Comparison of ENCODE assay signal across 1 cellular context in genomic region chr22:25402501-25403283, GRCh38.
A peak's percentile ranks its signal among the peaks of the same experiment; 100 is the strongest.
TF ChIP-seq lines count a peak whose summit lies in the region.

No MANE protein-coding gene starts in this region.

TF ChIP-seq in HepG2, 621 proteins besides CTCF, POLR2A, EP300 and RAD21 (continued from another document and continues in another):
- TF ChIP-seq ZNF691 (CRISPR knock-in tag; IDR thresholded peaks at IDR 0.05; ENCODE audit: borderline replicate concordance, low read depth) = peak; percentile 58; the same call in 1 of the 2 replicates
- peak; percentile 98 for TF ChIP-seq MTA1 (CRISPR knock-in tag; IDR thresholded peaks at IDR 0.05; ENCODE audit: borderline replicate concordance)
- peak; percentile 71; the same call in 1 of the 2 replicates for TF ChIP-seq SIN3A (IDR thresholded peaks at IDR 0.05; ENCODE audit: borderline replicate concordance, low read depth, low read length)
- no peak; the same call in 1 of the 2 replicates for TF ChIP-seq ZNF746 (CRISPR knock-in tag; IDR thresholded peaks at IDR 0.05)
- no peak for TF ChIP-seq ZNF75D (CRISPR knock-in tag; IDR thresholded peaks at IDR 0.05; ENCODE audit: borderline replicate concordance)
- no peak for TF ChIP-seq ZNF101 (CRISPR knock-in tag; IDR thresholded peaks at IDR 0.05; ENCODE audit: borderline replicate concordance, low read depth)
- no peak; the same call in 1 of the 2 replicates for TF ChIP-seq ZMAT3 (CRISPR knock-in tag; conservative IDR thresholded peaks at IDR 0.05)
- no peak for TF ChIP-seq JDP2 (CRISPR knock-in tag; IDR thresholded peaks at IDR 0.05; ENCODE audit: borderline replicate concordance)
- no peak for TF ChIP-seq BHLHE40 (IDR thresholded peaks at IDR 0.05; ENCODE audit: low read length)
- TF ChIP-seq ZNF276 (CRISPR knock-in tag; IDR thresholded peaks at IDR 0.05; ENCODE audit: low read depth) = no peak; the same call in 1 of the 2 replicates
- TF ChIP-seq TOE1 (CRISPR knock-in tag; IDR thresholded peaks at IDR 0.05) = no peak; the same call in 1 of the 2 replicates
- TF ChIP-seq CBX5 (CRISPR knock-in tag; IDR thresholded peaks at IDR 0.05; ENCODE audit: borderline replicate concordance) = peak; percentile 69; the same call in 1 of the 2 replicates
- peak; percentile 92 for TF ChIP-seq IKZF5 (CRISPR knock-in tag; IDR thresholded peaks at IDR 0.05)
- no peak for TF ChIP-seq ARHGAP35 (CRISPR knock-in tag; IDR thresholded peaks at IDR 0.05; ENCODE audit: borderline replicate concordance)
- TF ChIP-seq GLMP (CRISPR knock-in tag; IDR thresholded peaks at IDR 0.05; ENCODE audit: borderline replicate concordance) = no peak
- no peak for TF ChIP-seq KLF13 (CRISPR knock-in tag; IDR thresholded peaks at IDR 0.05)
- TF ChIP-seq NPAS2 (CRISPR knock-in tag; IDR thresholded peaks at IDR 0.05; ENCODE audit: borderline replicate concordance) = no peak
- no peak for TF ChIP-seq MATR3 (CRISPR knock-in tag; IDR thresholded peaks at IDR 0.05)
- TF ChIP-seq ARID4A (CRISPR knock-in tag; IDR thresholded peaks at IDR 0.05; ENCODE audit: borderline replicate concordance) = peak; percentile 81; the same call in 1 of the 2 replicates
- peak; percentile 96 for TF ChIP-seq ZSCAN21 (CRISPR knock-in tag; IDR thresholded peaks at IDR 0.05; ENCODE audit: borderline replicate concordance)
- no peak for TF ChIP-seq ZNF382 (CRISPR knock-in tag; IDR thresholded peaks at IDR 0.05; ENCODE audit: borderline replicate concordance)
- TF ChIP-seq ZNF83 (CRISPR knock-in tag; IDR thresholded peaks at IDR 0.05; ENCODE audit: borderline replicate concordance) = no peak
- peak; percentile 65 for TF ChIP-seq HBP1 (CRISPR knock-in tag; IDR thresholded peaks at IDR 0.05; ENCODE audit: low read depth)
- TF ChIP-seq E2F1 (CRISPR knock-in tag; IDR thresholded peaks at IDR 0.05) = no peak
- TF ChIP-seq ZNF790 (CRISPR knock-in tag; IDR thresholded peaks at IDR 0.05; ENCODE audit: borderline replicate concordance) = no peak
- TF ChIP-seq SALL2 (CRISPR knock-in tag; IDR thresholded peaks at IDR 0.05) = peak; percentile 80; the same call in 1 of the 2 replicates
- peak; percentile 49 to 90 for TF ChIP-seq REST (IDR thresholded peaks at IDR 0.05; ENCODE audit: borderline replicate concordance in 1 of 2, low read depth in 1 of 2, low read length in 2 of 2)
- peak; percentile 85 for TF ChIP-seq CBX1 (IDR thresholded peaks at IDR 0.05; ENCODE audit: low read depth)
- TF ChIP-seq ZNF33A (CRISPR knock-in tag; IDR thresholded peaks at IDR 0.05; ENCODE audit: borderline replicate concordance) = 0 out of 2 replicates have a peak, but pooled peaks have one; percentile 2
- TF ChIP-seq SYNCRIP (IDR thresholded peaks at IDR 0.05; ENCODE audit: insufficient read depth, low read depth, low read length) = no peak
- TF ChIP-seq CAMTA2 (CRISPR knock-in tag; IDR thresholded peaks at IDR 0.05; ENCODE audit: borderline replicate concordance) = no peak
- TF ChIP-seq ZNF20 (CRISPR knock-in tag; IDR thresholded peaks at IDR 0.05) = no peak
- no peak for TF ChIP-seq NFRKB (IDR thresholded peaks at IDR 0.05)
- peak; percentile 90 for TF ChIP-seq RFXAP (CRISPR knock-in tag; IDR thresholded peaks at IDR 0.05; ENCODE audit: borderline replicate concordance)
- TF ChIP-seq ZNF143 (CRISPR knock-in tag; IDR thresholded peaks at IDR 0.05) = no peak
- TF ChIP-seq ZNF557 (CRISPR knock-in tag; IDR thresholded peaks at IDR 0.05) = no peak
- no peak; the same call in 1 of the 2 replicates for TF ChIP-seq ZBTB10 (CRISPR knock-in tag; IDR thresholded peaks at IDR 0.05; ENCODE audit: borderline replicate concordance)
- TF ChIP-seq HOXA5 (CRISPR knock-in tag; IDR thresholded peaks at IDR 0.05) = peak; percentile 76; the same call in 1 of the 2 replicates
- TF ChIP-seq PHB2 (IDR thresholded peaks at IDR 0.05; ENCODE audit: partially characterized antibody) = no peak
- 0 out of 2 replicates have a peak, but pooled peaks have one; percentile 23 for TF ChIP-seq ZNF572 (CRISPR knock-in tag; IDR thresholded peaks at IDR 0.05)
- no peak for TF ChIP-seq RNF2 (conservative IDR thresholded peaks at IDR 0.05; ENCODE audit: low read depth)
- peak; percentile 92 for TF ChIP-seq SAP130 (CRISPR knock-in tag; IDR thresholded peaks at IDR 0.05; ENCODE audit: low read depth)
- no peak for TF ChIP-seq PREB (CRISPR knock-in tag; IDR thresholded peaks at IDR 0.05)
